In the genomic region with DNA sequence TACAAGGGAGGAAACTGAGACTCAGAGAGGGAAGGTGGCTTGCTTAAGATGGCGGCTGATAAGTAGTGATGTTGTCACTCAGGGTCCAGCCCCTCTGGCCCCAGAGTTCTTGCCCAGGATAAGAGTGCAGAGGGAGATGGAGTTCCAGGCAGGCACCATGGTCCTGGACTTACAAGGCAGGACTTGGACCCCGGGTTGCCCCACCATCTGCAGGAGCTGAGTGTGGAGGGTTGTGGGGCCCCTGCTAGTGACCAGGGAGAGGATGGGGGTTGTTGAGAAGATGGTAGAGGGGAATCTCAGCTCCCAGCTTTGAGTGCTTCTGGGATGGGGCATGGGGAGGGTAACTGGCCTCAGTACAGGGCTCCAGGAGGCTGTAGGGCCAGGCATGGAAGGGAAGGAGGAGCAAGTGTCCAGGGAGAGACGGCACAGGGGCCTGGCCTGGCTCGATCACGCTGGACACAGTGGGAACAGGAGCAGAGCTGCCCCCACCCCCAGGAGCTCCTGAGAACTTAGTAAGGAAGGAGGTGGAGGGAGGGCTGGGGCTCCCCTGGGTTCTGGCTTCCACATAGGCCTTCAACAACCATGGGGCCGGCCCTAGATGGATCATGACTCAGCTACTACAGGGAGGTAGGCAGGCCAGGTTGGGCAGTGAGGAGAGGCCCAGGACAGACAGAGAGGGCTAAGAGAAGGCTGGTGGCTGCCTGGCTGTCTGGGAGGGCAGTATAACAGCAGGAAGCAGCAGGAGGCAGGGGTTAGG, we compare ENCODE assay signal across 10 cellular contexts. TPM values are rescaled to one million over a fixed set of nuclear protein-coding genes. Genes with fewer than 3 reads are reported as not detected.
DNase-seq lines count a peak whose midpoint lies in the region; ATAC-seq, FAIRE-seq and TF ChIP-seq lines count a peak whose summit lies in the region.
"Had no signal": no experiment of that assay in that cellular context is flagged by ENCODE, and none has a peak within 500 bp of the region (broad histone marks: within the 10 kb centered on the region; RNA-seq: fewer than 3 reads in every experiment).

No MANE protein-coding gene starts in this region.

- no peaks in the 10 kb centered on the region for H3K79me2 ChIP-seq in MM.1S (ENCODE audit: low read length)

- in situ Hi-C loops in IMR-90 (cut with MboI; ENCODE audit: low sequenced_read_pairs) = loop anchor here (10.0 to 25.0 kb wide), 3 partner anchors 112 to 549 kb away; no protein-coding TSS in a partner anchor

- POLR2A ChIA-PET in IMR-90 (lab: Charles Lee; ENCODE audit: unreplicated experiment) = no interaction called here

- FAIRE-seq in bronchial epithelial cell (lab: Jason Lieb, UNC) = no peak

- H3K23ac ChIP-seq in IMR-90 (ENCODE audit: low read depth, low read length) = no peak overlapping the region

- no peaks in the 10 kb centered on the region for H3K27me3 ChIP-seq in IMR-90 (ENCODE audit: control insufficient read depth, insufficient read depth, low read length)
- no peaks in the 10 kb centered on the region for H3K27me3 ChIP-seq in bronchial epithelial cell (ENCODE audit: control insufficient read depth, insufficient read depth, low read length)
- H3K27me3 ChIP-seq in MM.1S (replicated peaks; ENCODE audit: insufficient read depth, low read length) = no peaks in the 10 kb centered on the region
- H3K27me3 ChIP-seq: heart right ventricle, right lobe of liver had no signal

- H3K14ac ChIP-seq in IMR-90 (replicated peaks; ENCODE audit: low read depth, low read length) = peak overlapping the region; percentile 70

- H3K9me2 ChIP-seq in MM.1S (replicated peaks; ENCODE audit: insufficient read depth, low read length) = no peaks in the 10 kb centered on the region

- no peak overlapping the region for H3K4me3 ChIP-seq in IMR-90 (ENCODE audit: insufficient read depth, low read depth, low read length)
- H3K4me3 ChIP-seq in bronchial epithelial cell (ENCODE audit: low read depth, low read length) = no peak overlapping the region
- H3K4me3 ChIP-seq in MM.1S (ENCODE audit: low read length) = no peak overlapping the region
- H3K4me3 ChIP-seq: heart right ventricle, right lobe of liver had no signal

- no peak for TF ChIP-seq CTCF in IMR-90 (conservative IDR thresholded peaks at IDR 0.05; ENCODE audit: low read depth, low read length)
- no peak for TF ChIP-seq CTCF in bronchial epithelial cell (IDR thresholded peaks at IDR 0.05; ENCODE audit: insufficient read depth, low read length, severe bottlenecking)
- no peak for TF ChIP-seq CTCF in MM.1S (IDR thresholded peaks at IDR 0.05; ENCODE audit: low read length)

- peak overlapping the region; percentile 87 for H2AFZ ChIP-seq in IMR-90 (replicated peaks; ENCODE audit: low read length, poor library complexity)
- H2AFZ ChIP-seq in MM.1S (ENCODE audit: low read length) = no peak overlapping the region

- peak overlapping the region; percentile 63 for H2BK20ac ChIP-seq in IMR-90 (ENCODE audit: low read depth, low read length)

- H3K4me2 ChIP-seq in IMR-90 (ENCODE audit: low read depth, low read length) (no peak overlapping the region), MM.1S (ENCODE audit: low read depth, low read length) (no peak overlapping the region)

- no peaks in the 10 kb centered on the region for H3K36me3 ChIP-seq in IMR-90 (ENCODE audit: control insufficient read depth, insufficient read depth, low read length)
- no peaks in the 10 kb centered on the region for H3K36me3 ChIP-seq in bronchial epithelial cell (ENCODE audit: control insufficient read depth, insufficient read depth, low read length)
- H3K36me3 ChIP-seq in MM.1S (replicated peaks; ENCODE audit: insufficient read depth, low read length) = no peaks in the 10 kb centered on the region
- H3K36me3 ChIP-seq: heart right ventricle, right lobe of liver had no signal

- H2BK5ac ChIP-seq in IMR-90 (ENCODE audit: low read depth, low read length, poor library complexity, severe bottlenecking) = peak overlapping the region; percentile 31

- H3K56ac ChIP-seq in IMR-90 (ENCODE audit: extremely low read depth, insufficient read depth, low read length) = no peak overlapping the region

- no peaks in the 10 kb centered on the region for H4K20me1 ChIP-seq in IMR-90 (ENCODE audit: insufficient read depth, low read length)
- no peaks in the 10 kb centered on the region for H4K20me1 ChIP-seq in MM.1S (ENCODE audit: insufficient read depth, low read length)

- H3K4ac ChIP-seq in IMR-90 (ENCODE audit: low read depth, low read length) = peak overlapping the region; percentile 90

- intact Hi-C loops in IMR-90 (cut with micrococcal nuclease) = loop anchor here (2.0 to 10.0 kb wide), 2 partner anchors 159 to 233 kb away; no protein-coding TSS in a partner anchor

- no peak for TF ChIP-seq RAD21 in IMR-90 (IDR thresholded peaks at IDR 0.05; ENCODE audit: low read length)

- peak overlapping the region; percentile 92 for H4K91ac ChIP-seq in IMR-90 (ENCODE audit: insufficient read depth, low read depth, low read length)

- H2BK120ac ChIP-seq in IMR-90 (ENCODE audit: low read depth, low read length) = peak overlapping the region; percentile 86

- H3K18ac ChIP-seq in IMR-90 (ENCODE audit: low read depth, low read length) = peak overlapping the region; percentile 63

- peaks cover 20% of the 10 kb centered on the region for H3K4me1 ChIP-seq in IMR-90 (ENCODE audit: control insufficient read depth, insufficient read depth, low read length)
- peaks cover 12% of the 10 kb centered on the region for H3K4me1 ChIP-seq in MM.1S (ENCODE audit: low read length)

- H3K27ac ChIP-seq in IMR-90 (ENCODE audit: insufficient read depth, low read length) = no peak overlapping the region
- no peak overlapping the region for H3K27ac ChIP-seq in MM.1S (ENCODE audit: low read length)
- H3K27ac ChIP-seq: heart right ventricle, right lobe of liver had no signal

- H4K8ac ChIP-seq in IMR-90 (ENCODE audit: low read depth in 2 of 2, low read length in 2 of 2) = peak overlapping the region; percentile 60 to 95; a peak in 3 of 4 replicates

- peak overlapping the region; percentile 89; the same call in 2 of the 3 replicates for H2BK15ac ChIP-seq in IMR-90 (ENCODE audit: low read depth, low read length)

- H3K79me1 ChIP-seq in IMR-90 (ENCODE audit: low read depth in 1 of 2, low read length in 2 of 2) = peaks cover 0 to 3% of the 10 kb centered on the region in 2 experiments; a peak in 1 of 4 replicates

- peak overlapping the region; percentile 86 for H2AK9ac ChIP-seq in IMR-90 (replicated peaks; ENCODE audit: low read depth, low read length, poor library complexity)

- peak; percentile 69 for DNase-seq in EH (ENCODE audit: low read depth)
- peak; percentile 59 for DNase-seq in IMR-90
- peak; percentile 20 for DNase-seq in bronchial epithelial cell (ENCODE audit: low read depth)
- peak; percentile 78 for DNase-seq in mesenteric fat pad (ENCODE audit: low spot score)
- DNase-seq in NCI-H446 (lab: John Stamatoyannopoulos, UW) = no peak
- DNase-seq in MM.1S = no peak
- no peak for DNase-seq in retina

- ATAC-seq in IMR-90 (ENCODE audit: low read depth) = peak; percentile 46
- no peak for ATAC-seq in HG03571 (IDR thresholded peaks at IDR 0.05; ENCODE audit: unreplicated experiment)

- CTCF ChIA-PET in IMR-90 (lab: Yijun Ruan, JAX) = interaction anchor here (0.6 kb wide), 1 partner anchor 553 kb away, joined by 3 read pairs; no protein-coding TSS in a partner anchor

- dilution Hi-C loops in IMR-90 (cut with HindIII; ENCODE audit: low sequenced_read_pairs, unreplicated experiment) = no loop called here

- WGBS in IMR-90 (ENCODE audit: extremely low coverage in 2 of 2, insufficient read length in 1 of 2), 2 experiments = 80% methylated on average over 1 of the region's 6 CpGs; no CpG with 5 or more reads in 1 of the 2 experiments

- H4K5ac ChIP-seq in IMR-90 (ENCODE audit: low read depth, low read length) = peak overlapping the region; percentile 94

- no TSS peak for BruUV-seq in IMR-90 (replicated peaks; lab: Mats Ljungman, UMichigan)

- H3K9ac ChIP-seq in IMR-90 (ENCODE audit: low read depth, low read length) (no peak overlapping the region), MM.1S (ENCODE audit: low read length) (no peak overlapping the region)

- TF ChIP-seq POLR2A in IMR-90 (IDR thresholded peaks at IDR 0.05; ENCODE audit: low read depth, low read length) = no peak

- H3F3A ChIP-seq in MM.1S (ENCODE audit: insufficient read depth, low read length) = no peaks in the 10 kb centered on the region

- H3K9me3 ChIP-seq in IMR-90 (ENCODE audit: control insufficient read depth, insufficient read depth, low read length) = no peaks in the 10 kb centered on the region
- no peaks in the 10 kb centered on the region for H3K9me3 ChIP-seq in MM.1S (replicated peaks; ENCODE audit: insufficient read depth, low read length)
- H3K9me3 ChIP-seq: right lobe of liver had no signal

- peaks cover 31% of the 10 kb centered on the region for H3K9me1 ChIP-seq in IMR-90 (ENCODE audit: insufficient read depth, low read length)

- H2AK5ac ChIP-seq in IMR-90 (ENCODE audit: low read depth, low read length) = peak overlapping the region; percentile 83

TF ChIP-seq in IMR-90, 13 proteins besides CTCF, POLR2A, EP300 and RAD21:
- TF ChIP-seq MAZ (IDR thresholded peaks at IDR 0.05; ENCODE audit: borderline replicate concordance, low read depth, low read length) (no peak), NFE2L2 (IDR thresholded peaks at IDR 0.05; ENCODE audit: low read depth, low read length) (peak; percentile 67)

RNA-seq across cellular contexts. Expression of a gene that starts 28.2 kb away (rescaled TPM):
- total RNA-seq in IMR-90 (2012; rRNA removed) (29.2 and 29.7 TPM in 2 replicates), bronchial epithelial cell (19.5 and 27.1 TPM in 2 replicates), mesenteric fat pad (181 TPM)
- polyA plus RNA-seq in IMR-90 (2012; rRNA removed) = 127 and 130 TPM in 2 replicates
- polyA plus RNA-seq in IMR-90 (2012; cell fraction: cytosol; rRNA removed) = 113 and 150 TPM in 2 replicates
- 205 and 248 TPM in 2 replicates for polyA plus RNA-seq in IMR-90 (2012; cell fraction: nucleus; rRNA removed; ENCODE audit: low replicate concordance)

Comparison
In these comparisons a context has a peak if more than half of its experiments do, and no peak if none do; other contexts are left out.
1. DNase-seq: peak in EH (single experiment), IMR-90 (single experiment), bronchial epithelial cell (single experiment) and mesenteric fat pad (single experiment); none in NCI-H446 (0 of 2), MM.1S (single experiment) and retina (single experiment).